In the genomic region with DNA sequence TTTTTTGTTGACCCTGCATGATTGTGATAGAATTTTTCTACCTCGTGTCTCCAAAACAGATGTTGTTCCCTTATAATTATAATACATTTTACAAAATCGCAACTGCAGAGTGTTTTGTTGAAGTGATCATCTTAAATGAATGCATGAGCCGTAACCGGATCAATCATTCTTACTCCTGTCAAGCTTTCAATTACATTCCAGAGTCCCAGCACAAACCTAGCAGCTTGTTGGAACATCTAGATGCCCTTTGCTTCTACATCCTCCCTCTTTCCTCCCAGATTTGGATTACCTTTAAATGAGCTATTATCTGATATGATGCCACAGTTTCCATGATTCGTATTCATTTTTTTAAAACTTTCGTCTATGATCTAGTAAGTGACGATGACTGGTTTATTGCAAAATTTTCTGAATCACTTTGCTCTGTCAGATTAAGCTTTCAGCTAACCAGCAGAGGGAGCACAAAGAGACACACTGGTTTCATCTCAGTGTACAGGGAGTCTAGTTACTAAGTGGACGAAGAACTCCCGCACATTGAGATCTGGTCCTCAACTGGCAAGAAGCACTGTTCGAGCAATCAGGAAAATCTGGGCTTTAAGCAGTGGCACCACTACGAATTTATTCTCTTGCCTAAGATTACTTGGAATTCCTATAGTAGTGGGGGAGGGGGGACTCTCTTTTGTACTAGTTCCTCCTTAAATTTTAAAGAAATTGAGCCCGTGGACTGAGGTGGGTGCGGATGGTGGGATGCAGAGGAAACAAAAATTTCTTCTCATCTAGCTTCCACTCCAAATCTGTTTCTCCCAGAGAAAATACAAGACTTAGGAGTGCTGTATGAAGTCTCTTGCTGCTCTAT, we compare ENCODE assay signal across 1 cellular context.
TF ChIP-seq lines count a peak whose summit lies in the region.

No MANE protein-coding gene starts in this region.

TF ChIP-seq in HepG2, 621 proteins besides CTCF, POLR2A, EP300 and RAD21:
- TF ChIP-seq SMC3 (IDR thresholded peaks at IDR 0.05; ENCODE audit: low read length) (peak; percentile 86), THYN1 (CRISPR knock-in tag; IDR thresholded peaks at IDR 0.05; ENCODE audit: borderline replicate concordance, low read depth) (no peak), CEBPB (IDR thresholded peaks at IDR 0.05; ENCODE audit: borderline replicate concordance, low read depth, low read length) (peak; percentile 25; the same call in 1 of the 2 replicates), HMG20B (CRISPR knock-in tag; conservative IDR thresholded peaks at IDR 0.05) (no peak), JUNB (CRISPR knock-in tag; IDR thresholded peaks at IDR 0.05; ENCODE audit: borderline replicate concordance) (no peak), CHCHD3 (CRISPR knock-in tag; IDR thresholded peaks at IDR 0.05) (no peak), HDAC6 (IDR thresholded peaks at IDR 0.05; ENCODE audit: low read depth, low read length) (no peak), STAG1 (CRISPR knock-in tag; IDR thresholded peaks at IDR 0.05) (peak; percentile 59), ZNF367 (CRISPR knock-in tag; IDR thresholded peaks at IDR 0.05; ENCODE audit: borderline replicate concordance) (no peak), ZNF790 (CRISPR knock-in tag; IDR thresholded peaks at IDR 0.05; ENCODE audit: borderline replicate concordance) (no peak), DPF2 (CRISPR knock-in tag; IDR thresholded peaks at IDR 0.05; ENCODE audit: borderline replicate concordance, low read depth) (no peak), ZNF709 (CRISPR knock-in tag; IDR thresholded peaks at IDR 0.05) (peak; percentile 80; the same call in 1 of the 2 replicates), ZNF143 (CRISPR knock-in tag; IDR thresholded peaks at IDR 0.05) (no peak), ZBTB38 (CRISPR knock-in tag; IDR thresholded peaks at IDR 0.05) (no peak)
- TF ChIP-seq, protein P1, sequence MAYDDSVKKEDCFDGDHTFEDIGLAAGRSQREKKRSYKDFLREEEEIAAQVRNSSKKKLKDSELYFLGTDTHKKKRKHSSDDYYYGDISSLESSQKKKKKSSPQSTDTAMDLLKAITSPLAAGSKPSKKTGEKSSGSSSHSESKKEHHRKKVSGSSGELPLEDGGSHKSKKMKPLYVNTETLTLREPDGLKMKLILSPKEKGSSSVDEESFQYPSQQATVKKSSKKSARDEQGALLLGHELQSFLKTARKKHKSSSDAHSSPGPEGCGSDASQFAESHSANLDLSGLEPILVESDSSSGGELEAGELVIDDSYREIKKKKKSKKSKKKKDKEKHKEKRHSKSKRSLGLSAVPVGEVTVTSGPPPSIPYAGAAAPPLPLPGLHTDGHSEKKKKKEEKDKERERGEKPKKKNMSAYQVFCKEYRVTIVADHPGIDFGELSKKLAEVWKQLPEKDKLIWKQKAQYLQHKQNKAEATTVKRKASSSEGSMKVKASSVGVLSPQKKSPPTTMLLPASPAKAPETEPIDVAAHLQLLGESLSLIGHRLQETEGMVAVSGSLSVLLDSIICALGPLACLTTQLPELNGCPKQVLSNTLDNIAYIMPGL (CRISPR knock-in tag; IDR thresholded peaks at IDR 0.05; ENCODE audit: borderline replicate concordance in 1 of 2, low read depth in 1 of 2): 0 out of 4 replicates have a peak, but pooled peaks of 1 of the 2 experiments have one; percentile 18
- TF ChIP-seq, protein P2, sequence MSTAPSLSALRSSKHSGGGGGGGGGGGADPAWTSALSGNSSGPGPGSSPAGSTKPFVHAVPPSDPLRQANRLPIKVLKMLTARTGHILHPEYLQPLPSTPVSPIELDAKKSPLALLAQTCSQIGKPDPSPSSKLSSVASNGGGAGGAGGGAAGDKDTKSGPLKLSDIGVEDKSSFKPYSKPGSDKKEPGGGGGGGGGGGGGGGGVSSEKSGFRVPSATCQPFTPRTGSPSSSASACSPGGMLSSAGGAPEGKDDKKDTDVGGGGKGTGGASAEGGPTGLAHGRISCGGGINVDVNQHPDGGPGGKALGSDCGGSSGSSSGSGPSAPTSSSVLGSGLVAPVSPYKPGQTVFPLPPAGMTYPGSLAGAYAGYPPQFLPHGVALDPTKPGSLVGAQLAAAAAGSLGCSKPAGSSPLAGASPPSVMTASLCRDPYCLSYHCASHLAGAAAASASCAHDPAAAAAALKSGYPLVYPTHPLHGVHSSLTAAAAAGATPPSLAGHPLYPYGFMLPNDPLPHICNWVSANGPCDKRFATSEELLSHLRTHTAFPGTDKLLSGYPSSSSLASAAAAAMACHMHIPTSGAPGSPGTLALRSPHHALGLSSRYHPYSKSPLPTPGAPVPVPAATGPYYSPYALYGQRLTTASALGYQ (CRISPR knock-in tag; IDR thresholded peaks at IDR 0.05): no peak
- TF ChIP-seq, protein P3, sequence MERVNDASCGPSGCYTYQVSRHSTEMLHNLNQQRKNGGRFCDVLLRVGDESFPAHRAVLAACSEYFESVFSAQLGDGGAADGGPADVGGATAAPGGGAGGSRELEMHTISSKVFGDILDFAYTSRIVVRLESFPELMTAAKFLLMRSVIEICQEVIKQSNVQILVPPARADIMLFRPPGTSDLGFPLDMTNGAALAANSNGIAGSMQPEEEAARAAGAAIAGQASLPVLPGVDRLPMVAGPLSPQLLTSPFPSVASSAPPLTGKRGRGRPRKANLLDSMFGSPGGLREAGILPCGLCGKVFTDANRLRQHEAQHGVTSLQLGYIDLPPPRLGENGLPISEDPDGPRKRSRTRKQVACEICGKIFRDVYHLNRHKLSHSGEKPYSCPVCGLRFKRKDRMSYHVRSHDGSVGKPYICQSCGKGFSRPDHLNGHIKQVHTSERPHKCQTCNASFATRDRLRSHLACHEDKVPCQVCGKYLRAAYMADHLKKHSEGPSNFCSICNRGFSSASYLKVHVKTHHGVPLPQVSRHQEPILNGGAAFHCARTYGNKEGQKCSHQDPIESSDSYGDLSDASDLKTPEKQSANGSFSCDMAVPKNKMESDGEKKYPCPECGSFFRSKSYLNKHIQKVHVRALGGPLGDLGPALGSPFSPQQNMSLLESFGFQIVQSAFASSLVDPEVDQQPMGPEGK (CRISPR knock-in tag; IDR thresholded peaks at IDR 0.05): no peak
